8 cellular contexts compared by ENCODE assay signal in the genomic region with DNA sequence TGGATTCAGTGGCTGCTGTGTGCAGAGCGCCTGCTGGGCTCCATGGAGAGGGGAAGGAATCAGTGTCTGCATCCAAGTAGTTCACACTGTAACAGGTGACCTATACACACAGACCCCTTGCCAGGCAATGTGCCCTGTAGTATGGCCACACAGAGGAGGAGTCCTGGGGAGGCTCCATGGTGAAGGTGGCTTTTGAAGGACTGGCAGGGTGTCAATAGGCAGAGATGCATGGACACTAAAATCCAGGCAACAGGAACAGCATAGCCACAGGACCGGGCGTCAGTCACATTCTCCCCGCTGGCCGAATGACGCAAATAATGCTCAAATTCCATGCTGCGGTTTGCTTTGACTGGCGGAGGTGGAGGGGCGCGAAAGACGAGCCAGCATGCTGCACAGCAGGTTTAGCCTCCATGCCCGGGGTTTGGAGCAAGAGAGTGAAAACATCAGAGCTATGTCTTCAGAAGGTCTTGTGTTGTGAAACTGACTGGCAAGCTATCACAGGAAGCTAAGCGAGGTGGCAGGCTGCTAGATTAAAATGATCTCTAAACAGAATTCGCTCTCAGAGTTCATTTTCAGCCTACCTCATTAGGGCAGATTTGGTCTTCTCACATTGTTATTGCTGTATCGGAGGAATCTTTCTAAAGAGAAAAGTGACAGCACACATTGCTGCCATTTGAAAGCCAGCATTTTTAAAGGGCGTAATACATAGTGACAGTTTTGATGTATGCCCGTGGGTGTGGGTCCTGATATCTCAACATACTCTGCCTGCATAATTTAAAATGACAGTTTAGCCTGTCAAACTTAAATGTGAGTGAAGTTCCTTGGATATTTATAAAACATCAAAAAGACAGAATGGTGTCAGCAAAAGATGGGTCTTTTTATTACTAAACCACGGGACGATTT. TPM values are rescaled to one million over a fixed set of nuclear protein-coding genes. Genes with fewer than 3 reads are reported as not detected.
A peak's percentile ranks its signal among the peaks of the same experiment; 100 is the strongest.
DNase-seq lines count a peak whose midpoint lies in the region; ATAC-seq and TF ChIP-seq lines count a peak whose summit lies in the region.

No MANE protein-coding gene starts in this region.

- peaks cover 16 to 22% of the 10 kb centered on the region in 2 donors for H3K36me3 Mint-ChIP-seq in activated naive CD4-positive, alpha-beta T cell treated with anti-CD3 and anti-CD28 coated beads, Interleukin-2, amount 50 U/mL, for 72 hours

- H3K27ac ChIP-seq in HUES48 (ENCODE audit: low read depth, low read length) (peak overlapping the region; percentile 22), SJSA1 (peak overlapping the region; percentile 91), ovary (peak overlapping the region in 1 of 2 donors; percentile 86), temporal lobe (ENCODE audit: low read depth, low read length) (peak overlapping the region; percentile 79)

- TF ChIP-seq POLR2A in ovary (IDR thresholded peaks at IDR 0.05), result no peak

- H3K4me1 ChIP-seq in HUES48 (ENCODE audit: control insufficient read depth, insufficient read depth, low read length) (peaks cover 16% of the 10 kb centered on the region; the same call in 1 of the 2 replicates), SJSA1 (replicated peaks) (peaks cover 20% of the 10 kb centered on the region), ovary (ENCODE audit: insufficient read depth) (peaks cover 2% of the 10 kb centered on the region)

- peak overlapping the region; percentile 93 to 100 for H3K27ac Mint-ChIP-seq in activated naive CD4-positive, alpha-beta T cell treated with anti-CD3 and anti-CD28 coated beads, Interleukin-2, amount 50 U/mL, for 72 hours

- H3K36me3 ChIP-seq in HUES48 (ENCODE audit: control insufficient read depth, insufficient read depth, low read length), result no peaks in the 10 kb centered on the region
- peaks cover 8% of the 10 kb centered on the region for H3K36me3 ChIP-seq in SJSA1
- no peaks in the 10 kb centered on the region for H3K36me3 ChIP-seq in ovary

- H3K9ac ChIP-seq in HUES48 (ENCODE audit: low read depth, low read length), result peak overlapping the region; percentile 81; the same call in 1 of the 2 replicates

- H3K27me3 ChIP-seq in HUES48 (ENCODE audit: control insufficient read depth, insufficient read depth, low read length) (no peaks in the 10 kb centered on the region), SJSA1 (replicated peaks) (no peaks in the 10 kb centered on the region), ovary (no peaks in the 10 kb centered on the region)

- H3K9me3 Mint-ChIP-seq in activated naive CD4-positive, alpha-beta T cell treated with anti-CD3 and anti-CD28 coated beads, Interleukin-2, amount 50 U/mL, for 72 hours, result no peaks in the 10 kb centered on the region

- H3K4me3 ChIP-seq in HUES48 (ENCODE audit: low read depth, low read length), result peak overlapping the region; percentile 99
- H3K4me3 ChIP-seq in SJSA1, result peak overlapping the region; percentile 73
- peak overlapping the region; percentile 53 for H3K4me3 ChIP-seq in ovary

- no peaks in the 10 kb centered on the region for H3K9me3 ChIP-seq in HUES48 (ENCODE audit: control insufficient read depth, insufficient read depth, low read length)
- H3K9me3 ChIP-seq in SJSA1 (replicated peaks), result no peaks in the 10 kb centered on the region
- H3K9me3 ChIP-seq in ovary, result no peaks in the 10 kb centered on the region

- no peak for TF ChIP-seq EP300 in ovary (IDR thresholded peaks at IDR 0.05)

- 5 to 16% (median 9%) methylated on average over 19 of the region's 19 CpGs for WGBS in ovary, 3 donors

- intact Hi-C loops in Right ventricle myocardium inferior (cut with DNase I), result loop anchor here (2.0 to 5.0 kb wide), 4 partner anchors 43 to 132 kb away; a partner anchor contains a TSS
- intact Hi-C loops in ovary (cut with DNase I), result loop anchor here in 1 of 4 donors (2.0 kb wide), 1 partner anchor 59 kb away; a partner anchor contains a TSS

- peak; percentile 85 for DNase-seq in AG20443 (ENCODE audit: low spot score)
- DNase-seq in SJSA1 (ENCODE audit: low read depth in 1 of 2, low spot score in 2 of 2), result peak; percentile 80 to 85
- DNase-seq in activated naive CD4-positive, alpha-beta T cell treated with anti-CD3 and anti-CD28 coated beads, Interleukin-2, amount 50 U/mL, for 72 hours (ENCODE audit: low spot score in 2 of 2), result peak; percentile 27 to 74
- peak; percentile 77 for DNase-seq in Right ventricle myocardium inferior (ENCODE audit: missing footprints)
- peak; percentile 37 to 67 (median 60) for DNase-seq in ovary
- no peak for DNase-seq in D341Med (ENCODE audit: low spot score)

- no peak for TF ChIP-seq CTCF in ovary (IDR thresholded peaks at IDR 0.05)

- peak in 1 of 2 donors; percentile 51 for ATAC-seq in activated naive CD4-positive, alpha-beta T cell treated with anti-CD3 and anti-CD28 coated beads, Interleukin-2, amount 50 U/mL, for 72 hours
- peak; percentile 62 for ATAC-seq in Right ventricle myocardium inferior

RNA-seq across cellular contexts. Expression of a gene that starts 1.1 kb away (rescaled TPM):
- 27.2 and 32.9 TPM in 2 replicates for total RNA-seq in SJSA1 (2014; rRNA removed; shearing (Covaris generic))
- total RNA-seq in activated naive CD4-positive, alpha-beta T cell treated with anti-CD3 and anti-CD28 coated beads, Interleukin-2, amount 50 U/mL, for 72 hours, result 10 to 100 TPM; 23.5 to 26.4 TPM
- total RNA-seq in Right ventricle myocardium inferior (28.6 TPM), ovary (10 to 100 TPM; 21.8 to 58.0 (median 33.0) TPM), temporal lobe (38.8 TPM)
- 10 to 100 TPM; 31.9 to 32.8 TPM for polyA plus RNA-seq in ovary

RNA-seq across cellular contexts. Expression of a gene that starts 58.0 kb away (rescaled TPM):
- total RNA-seq in SJSA1 (2014; rRNA removed; shearing (Covaris generic)), result 30.5 and 36.4 TPM in 2 replicates
- total RNA-seq in activated naive CD4-positive, alpha-beta T cell treated with anti-CD3 and anti-CD28 coated beads, Interleukin-2, amount 50 U/mL, for 72 hours, result 10 to 100 TPM; 38.1 to 67.2 TPM
- 34.5 TPM for total RNA-seq in Right ventricle myocardium inferior
- total RNA-seq in ovary, result 10 to 100 TPM; 19.9 to 38.0 (median 25.5) TPM
- polyA plus RNA-seq in ovary, result 10 to 100 TPM; 22.7 to 29.8 TPM
- 15.5 TPM for total RNA-seq in temporal lobe
